16 cellular contexts compared by ENCODE assay signal in genomic region chr11:2534957-2535672, GRCh38.
A peak's percentile ranks its signal among the peaks of the same experiment; 100 is the strongest.
DNase-seq lines count a peak whose midpoint lies in the region; ATAC-seq and TF ChIP-seq lines count a peak whose summit lies in the region.
"Had no signal": no experiment of that assay in that cellular context is flagged by ENCODE, and none has a peak within 500 bp of the region (broad histone marks: within the 10 kb centered on the region; RNA-seq: fewer than 3 reads in every experiment).

No MANE protein-coding gene starts in this region.

- H3K14ac ChIP-seq in neuronal stem cell (ENCODE audit: low read length): peak overlapping the region; percentile 63

- H3K4me2 ChIP-seq in neuronal stem cell (ENCODE audit: insufficient read depth, low read length, poor library complexity, severe bottlenecking): no peak overlapping the region

- peak; percentile 1 for DNase-seq in BE2C
- no peak for DNase-seq in NT2/D1 (ENCODE audit: low read depth, low spot score)
- peak; percentile 18 for DNase-seq in left cardiac atrium
- no peak for DNase-seq in neuronal stem cell (ENCODE audit: low spot score)
- DNase-seq in stimulated activated CD4-positive, alpha-beta T cell treated with anti-CD3 and anti-CD28 coated beads, Interleukin-2, amount 100 ng/mL, for 24 hours: no peak
- DNase-seq in C1 segment of cervical spinal cord (lab: John Stamatoyannopoulos, UW): no peak
- no peak for DNase-seq in OCI-M1 (lab: John Stamatoyannopoulos, UW)
- DNase-seq: activated CD4-positive, alpha-beta T cell treated with anti-CD3 and anti-CD28 coated beads for 4 hours; CD8-positive, alpha-beta T cell; effector CD4-positive, alpha-beta T cell; HCEC 1CT; KG1; NCI-H1930; NCI-H446; uterus had no signal

- H3K4me3 ChIP-seq in BE2C (ENCODE audit: low read depth, low read length): no peak overlapping the region
- no peak overlapping the region for H3K4me3 ChIP-seq in NT2/D1 (ENCODE audit: insufficient read length, low read depth)
- no peak overlapping the region for H3K4me3 ChIP-seq in neuronal stem cell (ENCODE audit: low read length in 2 of 2)
- H3K4me3 ChIP-seq: uterus had no signal

- no peak for TF ChIP-seq CTCF in BE2C (IDR thresholded peaks at IDR 0.05; ENCODE audit: low read depth, low read length)

- H3K23ac ChIP-seq in neuronal stem cell (ENCODE audit: low read depth, low read length, poor library complexity): no peak overlapping the region

- peak overlapping the region; percentile 53 for H3K4ac ChIP-seq in neuronal stem cell (ENCODE audit: low read length)

- intact Hi-C loops in left cardiac atrium (cut with DNase I): loop anchor here in 1 of 2 donors (10.0 kb wide), 1 partner anchor 340 kb away; no protein-coding TSS in a partner anchor

- H3K9me3 ChIP-seq in BE2C (no peaks in the 10 kb centered on the region), NT2/D1 (ENCODE audit: insufficient read depth, low read length) (no peaks in the 10 kb centered on the region), neuronal stem cell (replicated peaks in 1 of 2; ENCODE audit: control insufficient read depth in 2 of 2, insufficient read depth in 1 of 2, low read depth in 1 of 2, low read length in 2 of 2) (no peaks in the 10 kb centered on the region)
- H3K9me3 ChIP-seq: uterus had no signal

- H3K27ac ChIP-seq in neuronal stem cell (replicated peaks; ENCODE audit: low read length): no peak overlapping the region

- H2BK120ac ChIP-seq in neuronal stem cell (ENCODE audit: low read depth, low read length): peak overlapping the region; percentile 99

- no CpG with 5 or more reads among the region's 15 CpGs for WGBS in neuronal stem cell (ENCODE audit: extremely low coverage in 2 of 2, insufficient read length in 2 of 2, insufficient replicate concordance in 1 of 2), 2 donors

- H3K9ac ChIP-seq in NT2/D1 (ENCODE audit: insufficient read length, low read depth) (peak overlapping the region; percentile 52), neuronal stem cell (ENCODE audit: low read depth, low read length, poor library complexity) (peak overlapping the region; percentile 35)

- peaks cover 2% of the 10 kb centered on the region for H3K79me1 ChIP-seq in neuronal stem cell (ENCODE audit: low read depth, low read length)

- peak overlapping the region; percentile 95 for H2BK12ac ChIP-seq in neuronal stem cell (ENCODE audit: low read length)

- peak overlapping the region; percentile 7 for H2AFZ ChIP-seq in neuronal stem cell (ENCODE audit: low read length)

- H3K18ac ChIP-seq in neuronal stem cell (ENCODE audit: low read length): peak overlapping the region; percentile 99

- peak overlapping the region; percentile 62 for H4K91ac ChIP-seq in neuronal stem cell (ENCODE audit: low read depth, low read length, poor library complexity)

- peak overlapping the region; percentile 100 for H2AK5ac ChIP-seq in neuronal stem cell (ENCODE audit: low read depth, low read length)

- H2BK5ac ChIP-seq in neuronal stem cell (ENCODE audit: low read length): peak overlapping the region; percentile 68

- H3K27me3 ChIP-seq in BE2C (no peaks in the 10 kb centered on the region), NT2/D1 (ENCODE audit: insufficient read depth, insufficient read length) (peaks cover 59% of the 10 kb centered on the region), neuronal stem cell (ENCODE audit: control insufficient read depth in 3 of 3, insufficient read depth in 3 of 3, low read depth in 1 of 3, low read length in 3 of 3) (peaks cover 0 to 1% (median 0%) of the 10 kb centered on the region in 3 experiments)
- H3K27me3 ChIP-seq: uterus had no signal

- ATAC-seq in left cardiac atrium (no peak), HG03280 (IDR thresholded peaks at IDR 0.05; ENCODE audit: unreplicated experiment) (no peak)
- ATAC-seq: CD8-positive, alpha-beta T cell had no signal

- H3K4me1 ChIP-seq in BE2C (no peaks in the 10 kb centered on the region), NT2/D1 (ENCODE audit: insufficient read depth, insufficient read length) (peaks cover 39% of the 10 kb centered on the region), neuronal stem cell (ENCODE audit: control insufficient read depth in 2 of 2, insufficient read depth in 1 of 2, low read depth in 1 of 2, low read length in 2 of 2) (peaks cover 15 to 19% of the 10 kb centered on the region in 2 donors)

- H2BK15ac ChIP-seq in neuronal stem cell (ENCODE audit: low read length): peak overlapping the region; percentile 100

- H3K36me3 ChIP-seq in BE2C: no peaks in the 10 kb centered on the region
- no peaks in the 10 kb centered on the region for H3K36me3 ChIP-seq in NT2/D1 (ENCODE audit: insufficient read depth, insufficient read length, low read length)
- no peaks in the 10 kb centered on the region for H3K36me3 ChIP-seq in neuronal stem cell (replicated peaks in 1 of 2; ENCODE audit: control insufficient read depth in 2 of 2, insufficient read depth in 2 of 2, low read length in 2 of 2)
- H3K36me3 ChIP-seq: uterus had no signal

- H4K8ac ChIP-seq in neuronal stem cell (ENCODE audit: low read depth, low read length): no peak overlapping the region

Comparison
In these comparisons a context has a peak if more than half of its experiments do, and no peak if none do; other contexts are left out.
1. DNase-seq: peak in BE2C (single experiment) and left cardiac atrium (single experiment); none in NT2/D1 (single experiment), neuronal stem cell (single experiment), stimulated activated CD4-positive, alpha-beta T cell treated with anti-CD3 and anti-CD28 coated beads, Interleukin-2, amount 100 ng/mL, for 24 hours (0 of 2), C1 segment of cervical spinal cord (0 of 14) and OCI-M1 (single experiment).